ENCODE assay signal across 8 cellular contexts in the genomic region with DNA sequence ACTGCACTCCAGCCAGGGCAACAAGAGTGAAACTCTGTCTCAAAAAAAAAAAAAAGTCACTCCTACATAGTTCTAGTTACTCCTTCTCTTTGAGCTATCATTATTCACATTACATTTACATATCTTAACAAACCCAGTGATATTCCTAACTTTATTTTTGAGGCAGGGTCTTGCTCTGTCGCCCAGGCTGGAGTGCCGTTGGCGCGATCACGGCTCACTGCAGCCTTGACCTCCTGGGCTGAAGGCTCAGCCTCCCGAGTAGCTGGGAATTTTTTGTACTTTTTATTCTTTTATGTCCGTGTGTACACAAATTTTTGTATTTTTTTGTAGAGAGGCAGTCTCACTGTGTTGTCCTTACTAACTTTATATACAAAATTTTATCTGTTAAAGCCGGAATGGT. TPM values are rescaled to one million over a fixed set of nuclear protein-coding genes. Genes with fewer than 3 reads are reported as not detected.
A peak's percentile ranks its signal among the peaks of the same experiment; 100 is the strongest.
DNase-seq lines count a peak whose midpoint lies in the region; ATAC-seq, FAIRE-seq and TF ChIP-seq lines count a peak whose summit lies in the region.

No MANE protein-coding gene starts in this region.

- FAIRE-seq in frontal cortex (lab: Jason Lieb, UNC): no peak

- POLR2A ChIA-PET in CD8-positive, alpha-beta T cell (lab: Charles Lee): interaction anchor here (0.7 to 1.7 kb wide), 5 partner anchors 16 to 163 kb away, joined by 3 to 4 read pairs (median 3); no protein-coding TSS in a partner anchor

- peaks cover 20% of the 10 kb centered on the region for H3K4me1 Mint-ChIP-seq in CD8-positive, alpha-beta T cell (ENCODE audit: low read depth)
- peaks cover 25% of the 10 kb centered on the region for H3K4me1 Mint-ChIP-seq in chondrocyte (ENCODE audit: low read depth)
- H3K4me1 Mint-ChIP-seq in nephron progenitor cell: peaks cover 41% of the 10 kb centered on the region

- WGBS in lower leg skin, 2 donors: 54 to 56% methylated on average over 8 of the region's 8 CpGs

- H3K9me3 Mint-ChIP-seq in CD8-positive, alpha-beta T cell: no peaks in the 10 kb centered on the region
- H3K9me3 Mint-ChIP-seq in chondrocyte (ENCODE audit: low read depth) (no peaks in the 10 kb centered on the region), nephron progenitor cell (no peaks in the 10 kb centered on the region)

- intact Hi-C loops in CD8-positive, alpha-beta T cell (cut with DNase I, micrococcal nuclease): loop anchor here (1.0 to 5.0 kb wide), 7 partner anchors 21 to 215 kb away; partner anchors contain the start of genes DAZAP1 (in 2 of the 2), NDUFS7 (in 1 of the 2), PCSK4 (in 1 of the 2) and TCF3 (in 1 of the 2)
- intact Hi-C loops in lower leg skin (cut with DNase I; ENCODE audit: low total_unique reads): no loop called here

- CTCF ChIA-PET in CD8-positive, alpha-beta T cell (lab: Charles Lee): interaction anchor here (1.2 to 1.5 kb wide), 3 partner anchors 10 to 28 kb away, joined by 3 to 6 read pairs (median 5); no protein-coding TSS in a partner anchor

- H3K4me1 ChIP-seq in CD8-positive, alpha-beta T cell (ENCODE audit: insufficient read depth, low read length): peaks cover 22% of the 10 kb centered on the region

- H3K27me3 ChIP-seq in CD8-positive, alpha-beta T cell (ENCODE audit: insufficient read depth, low read length): no peaks in the 10 kb centered on the region

- H3K4me3 Mint-ChIP-seq in CD8-positive, alpha-beta T cell: no peak overlapping the region
- H3K4me3 Mint-ChIP-seq in chondrocyte (ENCODE audit: unreplicated experiment): no peak overlapping the region
- peak overlapping the region; percentile 97 for H3K4me3 Mint-ChIP-seq in nephron progenitor cell

- TF ChIP-seq POLR2A in lower leg skin (IDR thresholded peaks at IDR 0.05): no peak

- H3K27ac ChIP-seq in CD8-positive, alpha-beta T cell (ENCODE audit: low read depth, low read length): no peak overlapping the region

- no peaks in the 10 kb centered on the region for H3K27me3 Mint-ChIP-seq in CD8-positive, alpha-beta T cell (ENCODE audit: low read depth)
- H3K27me3 Mint-ChIP-seq in chondrocyte (ENCODE audit: low read depth) (no peaks in the 10 kb centered on the region), nephron progenitor cell (ENCODE audit: low read depth, poor library complexity) (peaks cover 6% of the 10 kb centered on the region)

- H3K36me3 ChIP-seq in CD8-positive, alpha-beta T cell (ENCODE audit: insufficient read depth, low read length): peaks cover 33% of the 10 kb centered on the region

- H3K9me3 ChIP-seq in CD8-positive, alpha-beta T cell (ENCODE audit: low read length): no peaks in the 10 kb centered on the region

- ATAC-seq in CD8-positive, alpha-beta T cell: no peak
- ATAC-seq in HG03565 (IDR thresholded peaks at IDR 0.05; ENCODE audit: unreplicated experiment): no peak

- DNase-seq in CD8-positive, alpha-beta T cell: no peak
- DNase-seq in Jurkat, Clone E6-1 (ENCODE audit: low read depth, low spot score): no peak
- DNase-seq in chondrocyte (ENCODE audit: low spot score) (no peak), nephron progenitor cell (no peak), 8988T (no peak), frontal cortex (ENCODE audit: low spot score in 2 of 2) (no peak), lower leg skin (ENCODE audit: low spot score in 2 of 2) (no peak)

- peak overlapping the region; percentile 100 for H3K27ac Mint-ChIP-seq in CD8-positive, alpha-beta T cell
- H3K27ac Mint-ChIP-seq in chondrocyte (ENCODE audit: unreplicated experiment) (peak overlapping the region; percentile 100), nephron progenitor cell (no peak overlapping the region)

- peaks cover 49% of the 10 kb centered on the region for H3K36me3 Mint-ChIP-seq in CD8-positive, alpha-beta T cell
- H3K36me3 Mint-ChIP-seq in chondrocyte (ENCODE audit: low read depth) (peaks cover 15% of the 10 kb centered on the region), nephron progenitor cell (ENCODE audit: low read depth) (peaks cover 29% of the 10 kb centered on the region)

- no peak for TF ChIP-seq CTCF in CD8-positive, alpha-beta T cell (IDR thresholded peaks at IDR 0.05)
- no peak for TF ChIP-seq CTCF in chondrocyte (IDR thresholded peaks at IDR 0.05)
- no peak for TF ChIP-seq CTCF in nephron progenitor cell (IDR thresholded peaks at IDR 0.05)
- no peak for TF ChIP-seq CTCF in lower leg skin (IDR thresholded peaks at IDR 0.05)

- peak overlapping the region; percentile 79 for H3K4me3 ChIP-seq in CD8-positive, alpha-beta T cell (ENCODE audit: low read depth, low read length)
- peak overlapping the region; percentile 89 for H3K4me3 ChIP-seq in Jurkat, Clone E6-1 (ENCODE audit: low read length)
- H3K4me3 ChIP-seq in lower leg skin (ENCODE audit: low read depth, poor library complexity, severe bottlenecking): no peak overlapping the region

RNA-seq across cellular contexts. Expression of gene RPS15, which starts 0.6 kb away (rescaled TPM):
- 1,000 to 10,000 TPM; 2,066 to 2,071 TPM for total RNA-seq in CD8-positive, alpha-beta T cell
- polyA plus RNA-seq in Jurkat, Clone E6-1 (2012; ENCODE audit: insufficient read depth, insufficient read length): 3,463 TPM
- total RNA-seq in chondrocyte (614 to 734 TPM (median 636 TPM) in 3 replicates), frontal cortex (276 TPM), lower leg skin (1,000 to 10,000 TPM; 2,226 to 7,190 (median 4,396) TPM)

RNA-seq across cellular contexts. Expression of gene APC2, which starts 12.3 kb away (rescaled TPM):
- under 1 TPM; 0.27 to 0.33 TPM for total RNA-seq in CD8-positive, alpha-beta T cell
- 0.39 TPM for polyA plus RNA-seq in Jurkat, Clone E6-1 (2012; ENCODE audit: insufficient read depth, insufficient read length)
- total RNA-seq in chondrocyte: 1.4 to 3.9 TPM (median 3.9 TPM) in 3 replicates
- 116 TPM for total RNA-seq in frontal cortex
- 1 to 10 TPM in 1 of 4 donors, under 1 TPM in 2, not detected in 1; 0.11 to 1.1 (median 0.23) TPM for total RNA-seq in lower leg skin

RNA-seq across cellular contexts. Expression of gene DAZAP1, which starts 30.2 kb away (rescaled TPM):
- total RNA-seq in CD8-positive, alpha-beta T cell: 100 to 1,000 TPM; 140 to 144 TPM
- polyA plus RNA-seq in Jurkat, Clone E6-1 (2012; ENCODE audit: insufficient read depth, insufficient read length): 264 TPM
- total RNA-seq in chondrocyte (81.1 to 88.0 TPM (median 82.5 TPM) in 3 replicates), frontal cortex (43.6 TPM), lower leg skin (10 to 100 TPM; 28.6 to 60.5 (median 48.2) TPM)

RNA-seq across cellular contexts. Expression of gene GAMT, which starts 36.3 kb away (rescaled TPM):
- 10 to 100 TPM in 1 of 2 experiments, 1 to 10 TPM in 1; 9.5 to 11.4 TPM for total RNA-seq in CD8-positive, alpha-beta T cell
- 97.7 TPM for polyA plus RNA-seq in Jurkat, Clone E6-1 (2012; ENCODE audit: insufficient read depth, insufficient read length)
- total RNA-seq in chondrocyte: 30.1 to 34.3 TPM (median 32.5 TPM) in 3 replicates
- 15.5 TPM for total RNA-seq in frontal cortex
- 10 to 100 TPM; 33.8 to 72.0 (median 46.0) TPM for total RNA-seq in lower leg skin

RNA-seq across cellular contexts. Expression of gene C19orf25, which starts 41.4 kb away (rescaled TPM):
- total RNA-seq in CD8-positive, alpha-beta T cell: 10 to 100 TPM; 11.9 to 12.1 TPM
- polyA plus RNA-seq in Jurkat, Clone E6-1 (2012; ENCODE audit: insufficient read depth, insufficient read length): 34.7 TPM
- total RNA-seq in chondrocyte (23.3 to 24.7 TPM (median 24.2 TPM) in 3 replicates), frontal cortex (17.9 TPM), lower leg skin (10 to 100 TPM; 34.3 to 49.6 (median 45.7) TPM)

Comparison
In these comparisons a context has a peak if more than half of its experiments do, and no peak if none do; other contexts are left out.
1. RNA of gene APC2, which starts 12.3 kb away (total RNA-seq): 116 TPM in frontal cortex (single experiment); 1.4 to 3.9 TPM in chondrocyte, 0.27 to 0.33 TPM in CD8-positive, alpha-beta T cell and 0.11 to 1.1 TPM in lower leg skin; every median in the first group is over 10 times any median in the second.